Comparison of ENCODE assay signal across 8 cellular contexts in the genomic region with DNA sequence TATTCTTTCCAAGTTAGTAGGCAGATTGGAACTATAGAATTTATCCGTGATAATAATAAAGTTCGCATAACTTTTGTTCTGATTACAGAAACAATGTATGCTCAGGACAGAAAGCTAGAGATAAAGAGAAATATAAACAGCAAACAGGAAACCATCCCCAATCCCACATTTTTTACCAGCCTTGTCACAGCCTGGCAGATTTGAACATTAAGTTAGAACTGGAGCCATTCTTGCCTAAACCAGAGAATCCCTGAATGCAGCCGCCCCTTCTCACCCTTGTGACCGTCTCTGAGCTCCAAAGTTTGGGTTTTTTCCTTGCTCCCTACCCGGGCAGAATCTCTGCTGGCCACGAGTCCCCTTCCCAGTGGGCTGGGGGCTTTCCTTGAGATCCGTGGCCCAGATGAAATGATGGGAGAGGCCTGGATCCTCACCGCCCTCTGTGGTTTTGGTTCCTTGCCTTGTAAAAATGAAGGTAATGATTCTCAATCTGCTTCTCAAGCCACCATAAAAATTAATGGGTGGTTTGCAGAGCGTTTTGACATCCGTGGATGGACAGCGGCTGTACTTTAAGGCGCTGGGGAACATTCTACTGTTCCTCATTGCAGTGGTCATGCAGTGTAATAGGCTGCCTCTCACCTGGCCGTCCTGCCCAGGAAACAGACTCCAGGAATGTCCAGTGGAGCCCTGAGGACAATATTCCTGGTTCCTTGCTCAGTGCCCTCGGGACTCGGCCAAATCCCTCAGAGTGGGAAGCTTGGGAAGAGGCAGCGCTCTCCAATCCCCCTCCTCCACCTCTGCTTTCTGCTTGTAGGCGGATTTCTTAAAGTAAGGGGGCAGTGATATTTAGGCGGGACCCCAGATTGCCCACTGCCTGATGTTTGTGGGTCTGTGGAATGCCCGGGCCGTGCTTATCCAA. TPM values are rescaled to one million over a fixed set of nuclear protein-coding genes. Genes with fewer than 3 reads are reported as not detected.
DNase-seq lines count a peak whose midpoint lies in the region; ATAC-seq, FAIRE-seq and TF ChIP-seq lines count a peak whose summit lies in the region.

No MANE protein-coding gene starts in this region.

- DNase-seq in NCI-H1417 (lab: John Stamatoyannopoulos, UW) (peak in 2 of 3 experiments; percentile 40 to 65), NCI-H1417 treated with DMSO at 0.1 percent for 48 hours (lab: John Stamatoyannopoulos, UW) (no peak), kidney (peak; percentile 54), DMS 273 (lab: John Stamatoyannopoulos, UW; ENCODE audit: unreplicated experiment) (no peak), NCI-H510A (lab: John Stamatoyannopoulos, UW) (no peak)
- DNase-seq in activated naive CD8-positive, alpha-beta T cell treated with anti-CD3 and anti-CD28 coated beads, Interleukin-2, amount 50 U/mL, for 24 hours, result no peak

- H3K27me3 Mint-ChIP-seq in activated naive CD8-positive, alpha-beta T cell treated with anti-CD3 and anti-CD28 coated beads, Interleukin-2, amount 50 U/mL, for 24 hours, result peaks cover 56% of the 10 kb centered on the region
- peaks cover 68% of the 10 kb centered on the region for H3K27me3 Mint-ChIP-seq in stimulated activated memory B cell treated with anti-CD40 and anti-IgM and Interleukin-4, amounts not matched to agents 10 μg/mL and 1 μg/mL and 100 μg/mL, for 72 hours

- H3K27ac Mint-ChIP-seq in activated naive CD8-positive, alpha-beta T cell treated with anti-CD3 and anti-CD28 coated beads, Interleukin-2, amount 50 U/mL, for 24 hours, result no peak overlapping the region
- H3K27ac Mint-ChIP-seq in stimulated activated memory B cell treated with anti-CD40 and anti-IgM and Interleukin-4, amounts not matched to agents 10 μg/mL and 1 μg/mL and 100 μg/mL, for 72 hours, result no peak overlapping the region

- peaks cover 11% of the 10 kb centered on the region for H3K4me1 Mint-ChIP-seq in activated naive CD8-positive, alpha-beta T cell treated with anti-CD3 and anti-CD28 coated beads, Interleukin-2, amount 50 U/mL, for 24 hours
- H3K4me1 Mint-ChIP-seq in stimulated activated memory B cell treated with anti-CD40 and anti-IgM and Interleukin-4, amounts not matched to agents 10 μg/mL and 1 μg/mL and 100 μg/mL, for 72 hours, result peaks cover 28% of the 10 kb centered on the region

- no peak for ATAC-seq in activated naive CD8-positive, alpha-beta T cell treated with anti-CD3 and anti-CD28 coated beads, Interleukin-2, amount 50 U/mL, for 24 hours
- ATAC-seq in stimulated activated memory B cell treated with anti-CD40 and anti-IgM and Interleukin-4, amounts not matched to agents 10 μg/mL and 1 μg/mL and 100 μg/mL, for 72 hours, result no peak
- no peak for ATAC-seq in HG03460 (IDR thresholded peaks at IDR 0.05; ENCODE audit: unreplicated experiment)

- TF ChIP-seq CTCF in kidney (IDR thresholded peaks at IDR 0.05; ENCODE audit: borderline replicate concordance, extremely low read depth, insufficient read depth), result no peak

- H3K4me3 Mint-ChIP-seq in activated naive CD8-positive, alpha-beta T cell treated with anti-CD3 and anti-CD28 coated beads, Interleukin-2, amount 50 U/mL, for 24 hours, result peak overlapping the region; percentile 60
- peak overlapping the region; percentile 75 for H3K4me3 Mint-ChIP-seq in stimulated activated memory B cell treated with anti-CD40 and anti-IgM and Interleukin-4, amounts not matched to agents 10 μg/mL and 1 μg/mL and 100 μg/mL, for 72 hours

- H3K4me3 ChIP-seq in kidney (ENCODE audit: low read length in 2 of 2), result peak overlapping the region; percentile 59 to 70

- H3K9ac ChIP-seq in kidney (ENCODE audit: low read length in 2 of 2), result peak overlapping the region; percentile 50 to 72

- H3K27ac ChIP-seq in kidney (ENCODE audit: low read depth in 2 of 2, low read length in 2 of 2), result peak overlapping the region; percentile 80 to 86

- no peaks in the 10 kb centered on the region for H3K36me3 ChIP-seq in kidney (ENCODE audit: control insufficient read depth in 1 of 2, insufficient read depth in 2 of 2, low read length in 2 of 2)

- H3K9me3 Mint-ChIP-seq in activated naive CD8-positive, alpha-beta T cell treated with anti-CD3 and anti-CD28 coated beads, Interleukin-2, amount 50 U/mL, for 24 hours, result no peaks in the 10 kb centered on the region
- H3K9me3 Mint-ChIP-seq in stimulated activated memory B cell treated with anti-CD40 and anti-IgM and Interleukin-4, amounts not matched to agents 10 μg/mL and 1 μg/mL and 100 μg/mL, for 72 hours, result no peaks in the 10 kb centered on the region

- intact Hi-C loops in kidney (cut with DNase I), result no loop called here

- no peak for FAIRE-seq in kidney (lab: Jason Lieb, UNC)

- no peaks in the 10 kb centered on the region for H3K9me3 ChIP-seq in kidney (ENCODE audit: control insufficient read depth in 1 of 2, low read length in 2 of 2)

- no peaks in the 10 kb centered on the region for H3K36me3 Mint-ChIP-seq in activated naive CD8-positive, alpha-beta T cell treated with anti-CD3 and anti-CD28 coated beads, Interleukin-2, amount 50 U/mL, for 24 hours (ENCODE audit: low read depth)
- no peaks in the 10 kb centered on the region for H3K36me3 Mint-ChIP-seq in stimulated activated memory B cell treated with anti-CD40 and anti-IgM and Interleukin-4, amounts not matched to agents 10 μg/mL and 1 μg/mL and 100 μg/mL, for 72 hours

- H3K4me1 ChIP-seq in kidney (ENCODE audit: control insufficient read depth in 1 of 2, insufficient read depth in 1 of 2, low read depth in 1 of 2, low read length in 2 of 2), result peaks cover 0 to 12% of the 10 kb centered on the region in 2 donors

RNA-seq across cellular contexts. Expression of a gene that starts 1.6 kb away (rescaled TPM):
- total RNA-seq in kidney, result 52.9 TPM
- polyA plus RNA-seq in kidney (ENCODE audit: insufficient read depth, low read depth, low replicate concordance), result 20.0 TPM

Comparison
In these comparisons a context has a peak if more than half of its experiments do, and no peak if none do; other contexts are left out.
1. DNase-seq: peak in NCI-H1417 (2 of 3) and kidney (single experiment); none in NCI-H1417 treated with DMSO at 0.1 percent for 48 hours (single experiment), activated naive CD8-positive, alpha-beta T cell treated with anti-CD3 and anti-CD28 coated beads, Interleukin-2, amount 50 U/mL, for 24 hours (single experiment), DMS 273 (single experiment) and NCI-H510A (single experiment).